ENCODE assay signal across 14 cellular contexts in the genomic region with DNA sequence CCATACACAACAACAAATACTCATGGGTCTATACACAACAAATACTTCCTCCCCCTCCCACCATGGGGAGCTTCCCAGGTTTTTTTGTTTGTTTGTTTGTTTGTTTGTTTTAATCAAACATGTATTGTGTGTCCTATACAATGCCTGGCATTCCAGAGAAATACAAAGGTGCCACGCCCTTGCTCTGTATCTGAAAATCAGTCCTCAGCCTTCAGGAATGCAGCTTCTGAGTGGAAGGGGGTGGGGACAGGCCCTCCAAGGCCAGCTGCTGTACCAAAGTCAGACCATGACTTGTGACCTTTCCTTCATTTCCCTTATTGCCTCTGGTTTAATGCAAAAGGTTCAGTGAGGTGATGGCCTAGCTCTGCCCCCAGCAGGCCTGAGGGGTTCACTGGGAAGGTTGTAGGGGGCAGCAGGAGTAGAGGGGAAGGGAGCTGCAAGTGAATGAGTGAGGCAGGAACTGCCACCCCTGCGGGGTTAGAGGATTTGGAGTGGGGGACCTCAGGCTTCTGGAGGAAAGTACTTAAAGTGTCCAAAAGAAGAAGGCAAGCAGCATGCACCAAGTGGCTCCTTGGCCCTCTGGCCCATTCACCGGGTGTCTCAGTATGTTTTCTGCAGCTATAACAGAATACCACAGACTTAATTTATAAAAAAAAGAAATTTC.
A peak's percentile ranks its signal among the peaks of the same experiment; 100 is the strongest.
DNase-seq lines count a peak whose midpoint lies in the region; ATAC-seq and TF ChIP-seq lines count a peak whose summit lies in the region.
"Had no signal": no experiment of that assay in that cellular context is flagged by ENCODE, and none has a peak within 500 bp of the region (broad histone marks: within the 10 kb centered on the region; RNA-seq: fewer than 3 reads in every experiment).

No MANE protein-coding gene starts in this region.

- no peak overlapping the region for H3K4me3 Mint-ChIP-seq in activated naive CD8-positive, alpha-beta T cell treated with anti-CD3 and anti-CD28 coated beads, Interleukin-2, amount 10 ng/mL, durations not matched to agents 7 days and 5 days
- no peak overlapping the region for H3K4me3 Mint-ChIP-seq in activated naive CD8-positive, alpha-beta T cell treated with anti-CD3 and anti-CD28 coated beads for 36 hours
- H3K4me3 Mint-ChIP-seq: activated naive CD8-positive, alpha-beta T cell; memory B cell had no signal

- H3K36me3 Mint-ChIP-seq in activated naive CD8-positive, alpha-beta T cell treated with anti-CD3 and anti-CD28 coated beads, Interleukin-2, amount 10 ng/mL, durations not matched to agents 7 days and 5 days, result peaks cover 49% of the 10 kb centered on the region
- H3K36me3 Mint-ChIP-seq in activated naive CD8-positive, alpha-beta T cell treated with anti-CD3 and anti-CD28 coated beads for 36 hours, result peaks cover 20% of the 10 kb centered on the region

- no peak for ATAC-seq in activated naive CD8-positive, alpha-beta T cell treated with anti-CD3 and anti-CD28 coated beads, Interleukin-2, amount 10 ng/mL, durations not matched to agents 7 days and 5 days (ENCODE audit: low read depth)
- ATAC-seq in upper lobe of right lung, result peak; percentile 69

- no peaks in the 10 kb centered on the region for H3K27me3 Mint-ChIP-seq in activated naive CD8-positive, alpha-beta T cell treated with anti-CD3 and anti-CD28 coated beads, Interleukin-2, amount 10 ng/mL, durations not matched to agents 7 days and 5 days
- no peaks in the 10 kb centered on the region for H3K27me3 Mint-ChIP-seq in activated naive CD8-positive, alpha-beta T cell treated with anti-CD3 and anti-CD28 coated beads for 36 hours
- H3K27me3 Mint-ChIP-seq: activated naive CD8-positive, alpha-beta T cell; memory B cell had no signal

- H3K36me3 ChIP-seq in upper lobe of right lung, result peaks cover 33% of the 10 kb centered on the region

- no peaks in the 10 kb centered on the region for H3K9me3 ChIP-seq in upper lobe of right lung
- H3K9me3 ChIP-seq: vagina had no signal

- no peak overlapping the region for H3K27ac ChIP-seq in upper lobe of right lung

- H3K27me3 ChIP-seq in upper lobe of right lung, result no peaks in the 10 kb centered on the region
- H3K27me3 ChIP-seq: vagina had no signal

- no peak for TF ChIP-seq CTCF in upper lobe of right lung (IDR thresholded peaks at IDR 0.05)

- no peak for DNase-seq in activated naive CD8-positive, alpha-beta T cell treated with anti-CD3 and anti-CD28 coated beads, Interleukin-2, amount 10 ng/mL, durations not matched to agents 7 days and 5 days
- DNase-seq in activated naive CD8-positive, alpha-beta T cell treated with anti-CD3 and anti-CD28 coated beads for 36 hours, result no peak
- DNase-seq in RPMI7951 (ENCODE audit: low read depth), result peak; percentile 39
- peak; percentile 44 for DNase-seq in iPS-NIHi11 (ENCODE audit: low spot score)
- no peak for DNase-seq in upper lobe of right lung
- DNase-seq in DMS79 treated with DMSO at 0.1 percent for 48 hours (lab: John Stamatoyannopoulos, UW), result no peak
- DNase-seq in NCI-H524 (lab: John Stamatoyannopoulos, UW), result no peak
- no peak for DNase-seq in SHP77 treated with DMSO at 0.1 percent for 48 hours (lab: John Stamatoyannopoulos, UW)
- DNase-seq: NCI-H2227 treated with DMSO at 0.1 percent for 48 hours, occipital lobe, T-helper 1 cell had no signal

- H3K9me3 Mint-ChIP-seq in activated naive CD8-positive, alpha-beta T cell treated with anti-CD3 and anti-CD28 coated beads, Interleukin-2, amount 10 ng/mL, durations not matched to agents 7 days and 5 days, result no peaks in the 10 kb centered on the region
- H3K9me3 Mint-ChIP-seq in activated naive CD8-positive, alpha-beta T cell treated with anti-CD3 and anti-CD28 coated beads for 36 hours, result no peaks in the 10 kb centered on the region
- H3K9me3 Mint-ChIP-seq: memory B cell had no signal

- peaks cover 4% of the 10 kb centered on the region for H3K4me1 ChIP-seq in upper lobe of right lung

- H3K27ac Mint-ChIP-seq in activated naive CD8-positive, alpha-beta T cell treated with anti-CD3 and anti-CD28 coated beads, Interleukin-2, amount 10 ng/mL, durations not matched to agents 7 days and 5 days, result peak overlapping the region; percentile 46
- no peak overlapping the region for H3K27ac Mint-ChIP-seq in activated naive CD8-positive, alpha-beta T cell treated with anti-CD3 and anti-CD28 coated beads for 36 hours
- H3K27ac Mint-ChIP-seq: memory B cell had no signal

- no peak overlapping the region for H3K4me3 ChIP-seq in upper lobe of right lung
- H3K4me3 ChIP-seq: vagina had no signal

- POLR2A ChIA-PET in activated naive CD8-positive, alpha-beta T cell treated with anti-CD3 and anti-CD28 coated beads, Interleukin-2, amount 10 ng/mL, durations not matched to agents 7 days and 5 days (lab: Charles Lee), result interaction anchor here (0.6 to 4.0 kb wide), 4 partner anchors 199 to 313 kb away, joined by 3 to 78 read pairs (median 4); a partner anchor contains a TSS

- H3K4me1 Mint-ChIP-seq in activated naive CD8-positive, alpha-beta T cell treated with anti-CD3 and anti-CD28 coated beads, Interleukin-2, amount 10 ng/mL, durations not matched to agents 7 days and 5 days, result peaks cover 74% of the 10 kb centered on the region
- peaks cover 36% of the 10 kb centered on the region for H3K4me1 Mint-ChIP-seq in activated naive CD8-positive, alpha-beta T cell treated with anti-CD3 and anti-CD28 coated beads for 36 hours

- intact Hi-C loops in upper lobe of right lung (cut with DNase I), result no loop called here

Comparison
In these comparisons a context has a peak if more than half of its experiments do, and no peak if none do; other contexts are left out.
1. DNase-seq: peak in RPMI7951 (single experiment) and iPS-NIHi11 (single experiment); none in activated naive CD8-positive, alpha-beta T cell treated with anti-CD3 and anti-CD28 coated beads, Interleukin-2, amount 10 ng/mL, durations not matched to agents 7 days and 5 days (single experiment), activated naive CD8-positive, alpha-beta T cell treated with anti-CD3 and anti-CD28 coated beads for 36 hours (single experiment), upper lobe of right lung (single experiment), DMS79 treated with DMSO at 0.1 percent for 48 hours (single experiment), NCI-H524 (0 of 2) and SHP77 treated with DMSO at 0.1 percent for 48 hours (single experiment).